14 cellular contexts compared by ENCODE assay signal in genomic region chr12:47237751-47238211, GRCh38.
DNase-seq lines count a peak whose midpoint lies in the region; ATAC-seq, FAIRE-seq and TF ChIP-seq lines count a peak whose summit lies in the region.
"Had no signal": no experiment of that assay in that cellular context is flagged by ENCODE, and none has a peak within 500 bp of the region (broad histone marks: within the 10 kb centered on the region; RNA-seq: fewer than 3 reads in every experiment).

No MANE protein-coding gene starts in this region.

- ATAC-seq in A549 = peak; percentile 13 to 31; a peak in 3 of 6 replicates

- H3K27ac ChIP-seq in A549 (peak overlapping the region; percentile 69 to 76), OCI-LY7 (ENCODE audit: low read depth, low read length, poor library complexity, severe bottlenecking) (no peak overlapping the region), endodermal cell (ENCODE audit: low read depth, low read length) (no peak overlapping the region)
- H3K27ac ChIP-seq in CD8-positive, alpha-beta memory T cell (ENCODE audit: low read depth, low read length) = no peak overlapping the region
- H3K27ac ChIP-seq: breast epithelium had no signal

- no peak for TF ChIP-seq POLR2A in A549 (IDR thresholded peaks at IDR 0.05; ENCODE audit: low read length)

- H3K4me3 ChIP-seq in A549 (no peak overlapping the region), OCI-LY7 (ENCODE audit: low read depth, low read length, poor library complexity, severe bottlenecking) (no peak overlapping the region), endodermal cell (ENCODE audit: low read length) (no peak overlapping the region)
- H3K4me3 ChIP-seq in CD8-positive, alpha-beta memory T cell (ENCODE audit: low read length) = no peak overlapping the region
- H3K4me3 ChIP-seq: breast epithelium had no signal

- H3K4me1 Mint-ChIP-seq in CD8-positive, alpha-beta memory T cell = peaks cover 51 to 82% (median 64%) of the 10 kb centered on the region in 3 donors
- H3K4me1 Mint-ChIP-seq in activated naive CD8-positive, alpha-beta T cell treated with anti-CD3 and anti-CD28 coated beads for 36 hours = peaks cover 54% of the 10 kb centered on the region
- peaks cover 22% of the 10 kb centered on the region for H3K4me1 Mint-ChIP-seq in endodermal cell

- no peak for TF ChIP-seq RAD21 in A549 (conservative IDR thresholded peaks at IDR 0.05 in 1 of 2, IDR thresholded peaks at IDR 0.05 in 1 of 2)

- H3K9me3 Mint-ChIP-seq in CD8-positive, alpha-beta memory T cell = peaks cover 0 to 2% (median 0%) of the 10 kb centered on the region in 5 donors
- H3K9me3 Mint-ChIP-seq in activated naive CD8-positive, alpha-beta T cell treated with anti-CD3 and anti-CD28 coated beads for 36 hours = peaks cover 11% of the 10 kb centered on the region
- peaks cover 5% of the 10 kb centered on the region for H3K9me3 Mint-ChIP-seq in endodermal cell

- peaks cover 5% of the 10 kb centered on the region; the same call in 1 of the 3 replicates for H3K9me3 ChIP-seq in A549
- H3K9me3 ChIP-seq in CD8-positive, alpha-beta memory T cell (ENCODE audit: low read length) = no peaks in the 10 kb centered on the region
- no peaks in the 10 kb centered on the region for H3K9me3 ChIP-seq in OCI-LY7 (ENCODE audit: low read length)
- no peaks in the 10 kb centered on the region for H3K9me3 ChIP-seq in endodermal cell (ENCODE audit: control insufficient read depth, low read length)
- H3K9me3 ChIP-seq: breast epithelium had no signal

- DNase-seq in A549 (ENCODE audit: low read depth in 1 of 2, low spot score in 1 of 2) (no peak), iris pigment epithelial cell (ENCODE audit: low read depth) (peak; percentile 53), OCI-LY7 (ENCODE audit: low spot score) (no peak), C1 segment of cervical spinal cord (lab: John Stamatoyannopoulos, UW) (no peak), endodermal cell (no peak)
- DNase-seq in CD8-positive, alpha-beta memory T cell = no peak
- DNase-seq in activated naive CD8-positive, alpha-beta T cell treated with anti-CD3 and anti-CD28 coated beads for 36 hours = no peak
- no peak for DNase-seq in activated effector memory CD4-positive, alpha-beta T cell treated with Interleukin-2 at 50 U/mL for 16 hours
- DNase-seq: activated CD8-positive, alpha-beta memory T cell treated with anti-CD3 and anti-CD28 coated beads, Interleukin-2, amount 50 U/mL, for 4 hours; NCI-H1417; NCI-H526; RPMI8226 had no signal

- H3K4me1 ChIP-seq in A549 (peaks cover 41% of the 10 kb centered on the region), OCI-LY7 (ENCODE audit: insufficient read depth, low read length, poor library complexity, severe bottlenecking) (no peaks in the 10 kb centered on the region), endodermal cell (ENCODE audit: control insufficient read depth, insufficient read depth, low read length) (peaks cover 4% of the 10 kb centered on the region)
- H3K4me1 ChIP-seq in CD8-positive, alpha-beta memory T cell (ENCODE audit: insufficient read depth, low read length) = peaks cover 43% of the 10 kb centered on the region
- H3K4me1 ChIP-seq: breast epithelium had no signal

- peaks cover 25% of the 10 kb centered on the region for H3K36me3 ChIP-seq in CD8-positive, alpha-beta memory T cell (ENCODE audit: insufficient read depth, low read length)
- peaks cover 24% of the 10 kb centered on the region for H3K36me3 ChIP-seq in OCI-LY7 (ENCODE audit: insufficient read depth, low read length)
- no peaks in the 10 kb centered on the region for H3K36me3 ChIP-seq in endodermal cell (ENCODE audit: control insufficient read depth, insufficient read depth, low read length)
- H3K36me3 ChIP-seq: breast epithelium had no signal

- no peaks in the 10 kb centered on the region for H4K20me1 ChIP-seq in OCI-LY7 (ENCODE audit: insufficient read depth, low read length)

- peak overlapping the region in 1 of 7 donors; percentile 25 for H3K4me3 Mint-ChIP-seq in CD8-positive, alpha-beta memory T cell
- H3K4me3 Mint-ChIP-seq in activated naive CD8-positive, alpha-beta T cell treated with anti-CD3 and anti-CD28 coated beads for 36 hours = no peak overlapping the region
- no peak overlapping the region for H3K4me3 Mint-ChIP-seq in endodermal cell
- H3K4me3 Mint-ChIP-seq: CD14-positive monocyte had no signal

- peak overlapping the region in 7 of 8 donors; percentile 7 to 90 (median 70) for H3K27ac Mint-ChIP-seq in CD8-positive, alpha-beta memory T cell
- H3K27ac Mint-ChIP-seq in activated naive CD8-positive, alpha-beta T cell treated with anti-CD3 and anti-CD28 coated beads for 36 hours = peak overlapping the region; percentile 79
- H3K27ac Mint-ChIP-seq in endodermal cell = no peak overlapping the region
- H3K27ac Mint-ChIP-seq: CD14-positive monocyte had no signal

- POLR2A ChIA-PET in A549 (lab: Yijun Ruan, JAX) (interaction anchor here (0.8 to 1.1 kb wide), 3 partner anchors 16 to 40 kb away, joined by 3 to 4 read pairs (median 3); no protein-coding TSS in a partner anchor), OCI-LY7 (lab: Charles Lee) (no interaction called here)
- POLR2A ChIA-PET in CD8-positive, alpha-beta memory T cell (lab: Charles Lee) = no interaction called here

- BruUV-seq in OCI-LY7 (replicated peaks; lab: Mats Ljungman, UMichigan) = no TSS peak

- TF ChIP-seq CTCF in A549 (IDR thresholded peaks at IDR 0.05) (no peak), OCI-LY7 (conservative IDR thresholded peaks at IDR 0.05; ENCODE audit: low read length) (no peak), endodermal cell (conservative IDR thresholded peaks at IDR 0.05) (no peak)

- no peak for TF ChIP-seq EP300 in A549 (IDR thresholded peaks at IDR 0.05)

- no peaks in the 10 kb centered on the region for H3K27me3 Mint-ChIP-seq in CD8-positive, alpha-beta memory T cell
- no peaks in the 10 kb centered on the region for H3K27me3 Mint-ChIP-seq in activated naive CD8-positive, alpha-beta T cell treated with anti-CD3 and anti-CD28 coated beads for 36 hours
- no peaks in the 10 kb centered on the region for H3K27me3 Mint-ChIP-seq in endodermal cell (ENCODE audit: insufficient read depth)

- H3K4me2 ChIP-seq in A549 (peak overlapping the region; percentile 9; the same call in 1 of the 3 replicates), OCI-LY7 (ENCODE audit: low read length) (no peak overlapping the region)

- H2AFZ ChIP-seq in OCI-LY7 (ENCODE audit: low read length) = no peak overlapping the region

- WGBS in A549 (ENCODE audit: missing lambda C conversion rate) = 89% methylated on average over 1 of the region's 1 CpG
- WGBS in endodermal cell (ENCODE audit: insufficient coverage in 1 of 2, insufficient read length in 1 of 2), 2 experiments = 84 to 100% methylated on average over 1 of the region's 1 CpG

- H3K36me3 Mint-ChIP-seq in CD8-positive, alpha-beta memory T cell = peaks cover 15 to 63% (median 28%) of the 10 kb centered on the region in 3 donors
- peaks cover 83% of the 10 kb centered on the region for H3K36me3 Mint-ChIP-seq in activated naive CD8-positive, alpha-beta T cell treated with anti-CD3 and anti-CD28 coated beads for 36 hours
- H3K36me3 Mint-ChIP-seq in endodermal cell (ENCODE audit: low read depth) = peaks cover 21% of the 10 kb centered on the region

- CTCF ChIA-PET in A549 (lab: Yijun Ruan, JAX) (interaction anchor here (0.8 to 1.4 kb wide), 2 partner anchors 38 to 205 kb away, joined by 3 to 4 read pairs; no protein-coding TSS in a partner anchor), OCI-LY7 (lab: Charles Lee; ENCODE audit: unreplicated experiment) (no interaction called here)
- CTCF ChIA-PET in CD8-positive, alpha-beta memory T cell (lab: Charles Lee) = no interaction called here

- intact Hi-C loops in OCI-LY7 (cut with micrococcal nuclease; ENCODE audit: unreplicated experiment) = no loop called here

- no peak for FAIRE-seq in A549 (lab: Jason Lieb, UNC)

- no peaks in the 10 kb centered on the region for H3K79me2 ChIP-seq in OCI-LY7 (ENCODE audit: insufficient read depth, low read depth, low read length)

- no peaks in the 10 kb centered on the region for H3K9me2 ChIP-seq in OCI-LY7 (ENCODE audit: insufficient read depth, low read length)

- H3K9ac ChIP-seq in endodermal cell (ENCODE audit: extremely low read depth, low read length, poor library complexity, severe bottlenecking) = no peak overlapping the region

- no peaks in the 10 kb centered on the region for H3K27me3 ChIP-seq in CD8-positive, alpha-beta memory T cell (ENCODE audit: insufficient read depth, low read length, poor library complexity, severe bottlenecking)
- no peaks in the 10 kb centered on the region for H3K27me3 ChIP-seq in endodermal cell (ENCODE audit: control insufficient read depth, insufficient read depth, low read length, poor library complexity, severe bottlenecking)
- H3K27me3 ChIP-seq: breast epithelium had no signal

TF ChIP-seq in A549, 52 proteins besides CTCF, POLR2A, EP300 and RAD21:
- no peak for TF ChIP-seq KDM1A (IDR thresholded peaks at IDR 0.05; ENCODE audit: low read depth)
- TF ChIP-seq FOSB (CRISPR knock-in tag; IDR thresholded peaks at IDR 0.05) = no peak
- TF ChIP-seq JUN (IDR thresholded peaks at IDR 0.05) = 0 out of 5 replicates have a peak, but pooled peaks of 1 of the 2 experiments have one; percentile 60
- TF ChIP-seq POLR2AphosphoS2 (conservative IDR thresholded peaks at IDR 0.05; ENCODE audit: low read length) = peak; percentile 75; the same call in 1 of the 2 replicates
- TF ChIP-seq EHF (CRISPR knock-in tag; IDR thresholded peaks at IDR 0.05) = 0 out of 2 replicates have a peak, but pooled peaks have one; percentile 30
- TF ChIP-seq FOSL2 (IDR thresholded peaks at IDR 0.05) = no peak
- peak; percentile 47 for TF ChIP-seq FOSL2 (CRISPR knock-in tag; IDR thresholded peaks at IDR 0.05)

Comparison
In these comparisons a context has a peak if more than half of its experiments do, and no peak if none do; other contexts are left out.
1. H3K27ac ChIP-seq: peak in A549 (2 of 2); none in CD8-positive, alpha-beta memory T cell (single experiment), OCI-LY7 (single experiment) and endodermal cell (single experiment).